In the genomic region with DNA sequence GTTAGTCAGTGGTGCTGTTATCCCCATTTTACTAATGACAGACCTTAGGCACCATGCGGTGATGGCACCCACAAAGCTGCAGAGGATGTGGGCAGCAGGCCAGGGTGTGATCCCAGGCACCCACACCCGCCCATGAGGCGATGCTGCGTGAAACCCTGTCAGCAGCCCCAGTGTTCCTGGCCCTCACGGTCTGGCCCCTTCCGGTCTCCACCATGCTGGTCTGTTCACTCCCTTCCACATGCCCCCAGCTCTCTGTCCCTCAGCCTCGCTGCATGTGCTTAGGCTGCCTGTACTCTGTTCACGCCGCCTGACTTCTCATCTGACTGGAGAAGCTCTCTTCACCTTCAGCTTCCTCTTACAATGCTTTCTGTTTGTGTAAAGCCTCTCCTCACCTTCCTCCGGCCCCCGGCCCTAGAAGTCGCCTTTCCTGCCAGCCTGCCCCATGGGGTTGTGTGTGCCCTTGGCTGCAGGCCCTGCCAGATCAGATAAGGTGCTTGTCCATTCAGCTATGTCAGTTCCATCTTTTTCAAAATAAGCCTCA, we compare ENCODE assay signal across 8 cellular contexts. TPM values are rescaled to one million over a fixed set of nuclear protein-coding genes. Genes with fewer than 3 reads are reported as not detected.
DNase-seq lines count a peak whose midpoint lies in the region; FAIRE-seq and TF ChIP-seq lines count a peak whose summit lies in the region.

No MANE protein-coding gene starts in this region.

- FAIRE-seq in GM12891 (lab: Jason Lieb, UNC) = peak; percentile 70

- no peak for TF ChIP-seq CTCF in HL-60 (IDR thresholded peaks at IDR 0.05; ENCODE audit: insufficient read depth, low read length)

- H3K27ac ChIP-seq in HL-60 (replicated peaks) = peak overlapping the region; percentile 68
- peak overlapping the region in 13 of 21 experiments; percentile 46 to 88 (median 62) for H3K27ac ChIP-seq in skin epidermis

- no peak; the same call in 1 of the 2 replicates for TF ChIP-seq POLR2A in GM12891 (IDR thresholded peaks at IDR 0.05; ENCODE audit: low read depth, low read length)

- H3K4me3 ChIP-seq in HL-60 (replicated peaks; ENCODE audit: insufficient read depth, low read length) = no peak overlapping the region
- H3K4me3 ChIP-seq in skin epidermis = no peak overlapping the region

- H3K27me3 ChIP-seq in HL-60 (ENCODE audit: insufficient read depth, poor library complexity, severe bottlenecking) = no peaks in the 10 kb centered on the region

- DNase-seq in GM12891 (ENCODE audit: insufficient read length, low spot score) (no peak), HL-60 (ENCODE audit: low read depth in 1 of 2, low spot score in 1 of 2) (peak in 1 of 2 experiments; percentile 60), NCI-H82 (lab: John Stamatoyannopoulos, UW) (no peak), NCI-H69 (lab: John Stamatoyannopoulos, UW) (no peak), NCI-H1092 treated with DMSO at 0.1 percent for 48 hours (lab: John Stamatoyannopoulos, UW) (no peak), hepatic stellate cell (ENCODE audit: low spot score) (no peak)
- peak; percentile 60 for DNase-seq in activated effector memory CD4-positive, alpha-beta T cell treated with Interleukin-2 at 50 U/mL for 16 hours

TF ChIP-seq in GM12891, 5 proteins besides CTCF, POLR2A, EP300 and RAD21:
- TF ChIP-seq POU2F2 (IDR thresholded peaks at IDR 0.05; ENCODE audit: low read depth, low read length) = no peak
- 0 out of 2 replicates have a peak, but pooled peaks have one; percentile 27 for TF ChIP-seq POLR2AphosphoS5 (IDR thresholded peaks at IDR 0.05; ENCODE audit: low read depth, low read length)
- TF ChIP-seq PAX5 (IDR thresholded peaks at IDR 0.05; ENCODE audit: insufficient read depth, low read length, severe bottlenecking) = peak; percentile 18

RNA-seq across cellular contexts. Expression of a gene that starts 17.6 kb away (rescaled TPM):
- polyA plus RNA-seq in GM12891 (2012; ENCODE audit: low read depth, missing spikeins) = 27.6 TPM

RNA-seq across cellular contexts. Expression of a gene that starts 19.6 kb away (rescaled TPM):
- polyA plus RNA-seq in GM12891 (2012; ENCODE audit: low read depth, missing spikeins) = 28.3 TPM

RNA-seq across cellular contexts. Expression of a gene that starts 48.9 kb away (rescaled TPM):
- 6.1 TPM for polyA plus RNA-seq in GM12891 (2012; ENCODE audit: low read depth, missing spikeins)

RNA-seq across cellular contexts. Expression of a gene that starts 49.0 kb away (rescaled TPM):
- polyA plus RNA-seq in GM12891 (2012; ENCODE audit: low read depth, missing spikeins) = 12.5 TPM

RNA-seq across cellular contexts. Expression of a gene that starts 59.5 kb away (rescaled TPM):
- polyA plus RNA-seq in GM12891 (2012; ENCODE audit: low read depth, missing spikeins) = 1.0 TPM
